Comparison of ENCODE assay signal across 7 cellular contexts in genomic region chr2:62313433-62314227, GRCh38.
DNase-seq lines count a peak whose midpoint lies in the region; ATAC-seq and TF ChIP-seq lines count a peak whose summit lies in the region.

No MANE protein-coding gene starts in this region.

- H3K4me1 ChIP-seq in naive thymus-derived CD4-positive, alpha-beta T cell (ENCODE audit: control insufficient read depth in 2 of 2, insufficient read depth in 2 of 2, low read length in 2 of 2): peaks cover 10 to 39% of the 10 kb centered on the region in 2 donors
- H3K4me1 ChIP-seq in psoas muscle: peaks cover 3% of the 10 kb centered on the region

- H3K27ac Mint-ChIP-seq in naive thymus-derived CD4-positive, alpha-beta T cell: peak overlapping the region in 3 of 9 donors; percentile 15 to 76 (median 40)

- no peaks in the 10 kb centered on the region for H3K9me3 Mint-ChIP-seq in naive thymus-derived CD4-positive, alpha-beta T cell

- TF ChIP-seq CTCF in psoas muscle (IDR thresholded peaks at IDR 0.05): no peak

- H3K9me3 ChIP-seq in KOPT-K1 (ENCODE audit: insufficient read depth, low read length, poor library complexity, severe bottlenecking) (no peaks in the 10 kb centered on the region), psoas muscle (no peaks in the 10 kb centered on the region)
- no peaks in the 10 kb centered on the region for H3K9me3 ChIP-seq in naive thymus-derived CD4-positive, alpha-beta T cell (ENCODE audit: control insufficient read depth in 2 of 3, low read length in 3 of 3)

- H3K4me3 ChIP-seq in naive thymus-derived CD4-positive, alpha-beta T cell (ENCODE audit: low read length): no peak overlapping the region
- H3K4me3 ChIP-seq in psoas muscle: no peak overlapping the region

- intact Hi-C loops in naive thymus-derived CD4-positive, alpha-beta T cell (cut with micrococcal nuclease): no loop called here
- intact Hi-C loops in psoas muscle (cut with DNase I): no loop called here

- 81 to 87% (median 82%) methylated on average over 3 of the region's 3 CpGs for WGBS in psoas muscle, 3 donors

- H3K36me3 ChIP-seq in KOPT-K1 (ENCODE audit: insufficient read depth, low read length) (no peaks in the 10 kb centered on the region), psoas muscle (ENCODE audit: insufficient read depth in 1 of 2, low read depth in 1 of 2) (no peaks in the 10 kb centered on the region)
- H3K36me3 ChIP-seq in naive thymus-derived CD4-positive, alpha-beta T cell (ENCODE audit: control insufficient read depth in 2 of 3, insufficient read depth in 3 of 3, low read length in 3 of 3): no peaks in the 10 kb centered on the region

- no peaks in the 10 kb centered on the region for H3K27me3 ChIP-seq in naive thymus-derived CD4-positive, alpha-beta T cell (ENCODE audit: control insufficient read depth in 2 of 2, insufficient read depth in 2 of 2, low read length in 2 of 2)
- H3K27me3 ChIP-seq in psoas muscle (ENCODE audit: insufficient read depth in 3 of 3, low read length in 2 of 3): no peaks in the 10 kb centered on the region

- peaks cover 20 to 40% (median 31%) of the 10 kb centered on the region in 7 donors for H3K4me1 Mint-ChIP-seq in naive thymus-derived CD4-positive, alpha-beta T cell

- peak overlapping the region; percentile 77 for H3K27ac ChIP-seq in KOPT-K1 (ENCODE audit: low read depth, low read length, poor library complexity, severe bottlenecking)
- no peak overlapping the region for H3K27ac ChIP-seq in naive thymus-derived CD4-positive, alpha-beta T cell (ENCODE audit: low read depth, low read length)
- no peak overlapping the region for H3K27ac ChIP-seq in psoas muscle

- POLR2A ChIA-PET in naive thymus-derived CD4-positive, alpha-beta T cell (lab: Charles Lee): no interaction called here

- peak overlapping the region in 3 of 10 donors; percentile 5 to 76 (median 18) for H3K4me3 Mint-ChIP-seq in naive thymus-derived CD4-positive, alpha-beta T cell

- ATAC-seq in GM18907 (IDR thresholded peaks at IDR 0.05; ENCODE audit: unreplicated experiment) (peak; percentile 81), HG02610 (IDR thresholded peaks at IDR 0.05; ENCODE audit: unreplicated experiment) (peak; percentile 74), GM19324 (IDR thresholded peaks at IDR 0.05; ENCODE audit: low FRiP score, unreplicated experiment) (no peak), psoas muscle (no peak)
- ATAC-seq in naive thymus-derived CD4-positive, alpha-beta T cell: peak; percentile 66

- DNase-seq in naive thymus-derived CD4-positive, alpha-beta T cell: no peak
- DNase-seq in psoas muscle (no peak), cerebellar nuclear complex (lab: John Stamatoyannopoulos, UW) (no peak)

- H3K36me3 Mint-ChIP-seq in naive thymus-derived CD4-positive, alpha-beta T cell: no peaks in the 10 kb centered on the region

- H3K27me3 Mint-ChIP-seq in naive thymus-derived CD4-positive, alpha-beta T cell: no peaks in the 10 kb centered on the region

- CTCF ChIA-PET in naive thymus-derived CD4-positive, alpha-beta T cell (lab: Charles Lee): interaction anchor here (0.6 to 1.1 kb wide), 2 partner anchors 8 to 21 kb away, joined by 3 to 4 read pairs; no protein-coding TSS in a partner anchor

Comparison
In these comparisons a context has a peak if more than half of its experiments do, and no peak if none do; other contexts are left out.
1. ATAC-seq: peak in GM18907 (single experiment), HG02610 (single experiment) and naive thymus-derived CD4-positive, alpha-beta T cell (single experiment); none in GM19324 (single experiment) and psoas muscle (0 of 4).